Comparison of ENCODE assay signal across 31 cellular contexts in genomic region chr12:111149299-111149698, GRCh38.
A peak's percentile ranks its signal among the peaks of the same experiment; 100 is the strongest.
DNase-seq lines count a peak whose midpoint lies in the region; ATAC-seq, FAIRE-seq and TF ChIP-seq lines count a peak whose summit lies in the region.
"Had no signal": no experiment of that assay in that cellular context is flagged by ENCODE, and none has a peak within 500 bp of the region (broad histone marks: within the 10 kb centered on the region; RNA-seq: fewer than 3 reads in every experiment).

No MANE protein-coding gene starts in this region.

- CTCF ChIA-PET in H1 (lab: Charles Lee; ENCODE audit: partially characterized antibody), result interaction anchor here (0.6 to 1.6 kb wide), 4 partner anchors 15 to 212 kb away, joined by 3 to 5 read pairs (median 4); no protein-coding TSS in a partner anchor

- H2AFZ ChIP-seq in GM23338 (no peak overlapping the region), OCI-LY3 (ENCODE audit: low read depth, low read length) (no peak overlapping the region), H1 (ENCODE audit: low read length) (no peak overlapping the region), H9 (ENCODE audit: low read length) (no peak overlapping the region)
- H2AFZ ChIP-seq: hepatocyte had no signal

- H3K9me3 ChIP-seq in OCI-LY3 (ENCODE audit: insufficient read depth, low read length) (no peaks in the 10 kb centered on the region), H1 (ENCODE audit: insufficient read depth in 2 of 2, low read depth in 1 of 2, low read length in 1 of 2) (no peaks in the 10 kb centered on the region), stomach (peaks cover 0 to 4% (median 0%) of the 10 kb centered on the region in 4 donors), H9 (ENCODE audit: control insufficient read depth, low read depth, low read length) (no peaks in the 10 kb centered on the region)
- H3K9me3 ChIP-seq: esophagus muscularis mucosa, HAP-1, right lobe of liver, SJSA1, uterus had no signal

- H3K18ac ChIP-seq in H1 (ENCODE audit: extremely low read depth, low read length), result no peak overlapping the region
- H3K18ac ChIP-seq in H9 (ENCODE audit: insufficient read length, low read depth, low read length), result no peak overlapping the region

- no peak for FAIRE-seq in H1 (lab: Jason Lieb, UNC)
- FAIRE-seq: frontal cortex, GM19239 had no signal

- no peak overlapping the region for H3K14ac ChIP-seq in H1 (ENCODE audit: insufficient read length)
- H3K14ac ChIP-seq in H9 (ENCODE audit: insufficient read depth, low read length), result no peak overlapping the region

- H2AK5ac ChIP-seq in H1 (ENCODE audit: low read depth, low read length) (no peak overlapping the region), H9 (ENCODE audit: insufficient read length, low read length) (no peak overlapping the region)

- 0 out of 2 replicates have a peak, but pooled peaks cover 3% of the 10 kb centered on the region for H3K79me2 ChIP-seq in GM23338 (replicated peaks; ENCODE audit: insufficient read depth)
- no peaks in the 10 kb centered on the region for H3K79me2 ChIP-seq in OCI-LY3 (ENCODE audit: low read length)
- no peaks in the 10 kb centered on the region for H3K79me2 ChIP-seq in H1 (ENCODE audit: control insufficient read depth in 1 of 2, insufficient read depth in 2 of 2, low read length in 2 of 2)
- no peaks in the 10 kb centered on the region for H3K79me2 ChIP-seq in H9 (ENCODE audit: insufficient read depth, low read length)
- H3K79me2 ChIP-seq: hepatocyte had no signal

- ATAC-seq in GM23338, result no peak; the same call in 2 of the 3 replicates
- ATAC-seq: activated CD8-positive, alpha-beta T cell treated with anti-CD3 and anti-CD28 coated beads for 36 hours; left colon; right lobe of liver; stimulated activated memory B cell treated with anti-CD40 and anti-IgM and Interleukin-4, amounts not matched to agents 10 μg/mL and 1 μg/mL and 100 μg/mL, for 72 hours had no signal

- H3T11ph ChIP-seq in H9 (ENCODE audit: low read length), result no peak overlapping the region

- POLR2A ChIA-PET in H1 (lab: Charles Lee; ENCODE audit: partially characterized antibody), result no interaction called here

- H2BK15ac ChIP-seq in H1 (ENCODE audit: low read length) (no peak overlapping the region), H9 (ENCODE audit: low read depth, low read length) (no peak overlapping the region)

- no peak for DNase-seq in CD14-positive monocyte (ENCODE audit: low spot score)
- DNase-seq in GM23338 (ENCODE audit: low spot score), result no peak
- DNase-seq in H1 (ENCODE audit: low read depth in 1 of 2, low spot score in 2 of 2), result no peak
- DNase-seq in type B pancreatic cell (ENCODE audit: extremely low spot score, unreplicated experiment), result no peak
- no peak for DNase-seq in stomach
- no peak for DNase-seq in NCI-H774 (lab: John Stamatoyannopoulos, UW)
- DNase-seq in H9, result no peak
- DNase-seq: activated CD8-positive, alpha-beta T cell treated with anti-CD3 and anti-CD28 coated beads for 36 hours; aorta; CD4-positive, CD25-positive, alpha-beta regulatory T cell; EL; endodermal cell; left colon; MV-4-11; NCI-H1694; NCI-H510A; right lobe of liver; RPMI8226; stimulated activated CD4-positive, alpha-beta T cell treated with anti-CD3 and anti-CD28 coated beads, Interleukin-4, amount 100 ng/mL, for 4 hours; uterus had no signal

- H3K9ac ChIP-seq in OCI-LY3 (ENCODE audit: low read length) (no peak overlapping the region), H1 (replicated peaks in 1 of 4; ENCODE audit: extremely low read depth in 1 of 4, low read depth in 3 of 4, low read length in 3 of 4) (no peak overlapping the region), H9 (ENCODE audit: extremely low read depth, insufficient read length, low read length) (no peak overlapping the region)
- H3K9ac ChIP-seq: KMS-11 had no signal

- H3K36me3 Mint-ChIP-seq in CD14-positive monocyte (no peaks in the 10 kb centered on the region), GM23338 (ENCODE audit: low read depth) (no peaks in the 10 kb centered on the region), type B pancreatic cell (peaks cover 5% of the 10 kb centered on the region), H9 (ENCODE audit: insufficient read depth in 1 of 3, low read depth in 3 of 3) (no peaks in the 10 kb centered on the region; a peak in 2 of 7 replicates)

- H3K27me3 ChIP-seq in GM23338 (ENCODE audit: insufficient read depth) (no peaks in the 10 kb centered on the region), OCI-LY3 (ENCODE audit: low read depth, low read length) (peaks cover 25% of the 10 kb centered on the region), H1 (replicated peaks in 1 of 4; ENCODE audit: control insufficient read depth in 3 of 4, extremely low read depth in 1 of 4, insufficient read depth in 3 of 4, low read length in 3 of 4) (no peaks in the 10 kb centered on the region), stomach (peaks cover 0 to 22% (median 3%) of the 10 kb centered on the region in 3 donors), H9 (ENCODE audit: insufficient read depth, low read length) (no peaks in the 10 kb centered on the region)
- H3K27me3 ChIP-seq: hepatocyte, right lobe of liver, uterus had no signal

- H3F3A ChIP-seq in GM23338 (replicated peaks; ENCODE audit: low read depth), result no peaks in the 10 kb centered on the region

- H3K4me1 Mint-ChIP-seq in CD14-positive monocyte, result peaks cover 22% of the 10 kb centered on the region
- peaks cover 24% of the 10 kb centered on the region for H3K4me1 Mint-ChIP-seq in GM23338
- peaks cover 23% of the 10 kb centered on the region for H3K4me1 Mint-ChIP-seq in type B pancreatic cell (ENCODE audit: unreplicated experiment)
- peaks cover 19 to 31% of the 10 kb centered on the region in 2 experiments for H3K4me1 Mint-ChIP-seq in H9
- H3K4me1 Mint-ChIP-seq: stimulated activated memory B cell treated with anti-CD40 and anti-IgM and Interleukin-4, amounts not matched to agents 10 μg/mL and 1 μg/mL and 100 μg/mL, for 72 hours had no signal

- peak; percentile 40 for TF ChIP-seq CTCF in CD14-positive monocyte (IDR thresholded peaks at IDR 0.05)
- peak; percentile 34 to 46 for TF ChIP-seq CTCF in GM23338 (conservative IDR thresholded peaks at IDR 0.05; ENCODE audit: low read depth in 2 of 2)
- TF ChIP-seq CTCF in OCI-LY3 (IDR thresholded peaks at IDR 0.05; ENCODE audit: low read depth, low read length), result peak; percentile 22; the same call in 1 of the 2 replicates
- peak; percentile 20 to 46 (median 40); a peak in 3 of 4 replicates for TF ChIP-seq CTCF in H1 (IDR thresholded peaks at IDR 0.05; ENCODE audit: control extremely low read depth in 1 of 3, insufficient read depth in 1 of 3, low read depth in 1 of 3, low read length in 3 of 3)
- TF ChIP-seq CTCF in type B pancreatic cell (conservative IDR thresholded peaks at IDR 0.05), result no peak
- TF ChIP-seq CTCF in stomach (IDR thresholded peaks at IDR 0.05), result no peak
- no peak; the same call in 2 of the 3 replicates for TF ChIP-seq CTCF in H9 (conservative IDR thresholded peaks at IDR 0.05)

- H4K5ac ChIP-seq in H1 (ENCODE audit: insufficient read length, low read depth, low read length) (no peak overlapping the region), H9 (ENCODE audit: insufficient read length, low read depth, low read length) (no peak overlapping the region)

- no peak overlapping the region for H4K91ac ChIP-seq in H1 (replicated peaks; ENCODE audit: insufficient read length, low read length)
- no peak overlapping the region for H4K91ac ChIP-seq in H9 (ENCODE audit: insufficient read length, low read depth, low read length)

- H4K8ac ChIP-seq in H1 (ENCODE audit: extremely low read depth, insufficient read depth, low read length) (no peak overlapping the region), H9 (replicated peaks; ENCODE audit: insufficient read length, low read depth, low read length) (no peak overlapping the region)

- H2BK20ac ChIP-seq in H1 (ENCODE audit: low read length) (no peak overlapping the region), H9 (ENCODE audit: low read depth, low read length, poor library complexity, severe bottlenecking) (no peak overlapping the region)

- H3K27me3 Mint-ChIP-seq in CD14-positive monocyte (ENCODE audit: low read depth in 3 of 3) (peaks cover under 1 to 2% (median 1%) of the 10 kb centered on the region in 3 donors), GM23338 (ENCODE audit: insufficient read depth, low read depth, poor library complexity) (peaks cover 5% of the 10 kb centered on the region), type B pancreatic cell (peaks cover 44% of the 10 kb centered on the region), H9 (ENCODE audit: low read depth) (peaks cover 4% of the 10 kb centered on the region)
- H3K27me3 Mint-ChIP-seq: activated CD8-positive, alpha-beta T cell treated with anti-CD3 and anti-CD28 coated beads for 36 hours; activated naive CD8-positive, alpha-beta T cell had no signal

- H3K9me3 Mint-ChIP-seq in CD14-positive monocyte (peaks cover 0 to 2% (median 0%) of the 10 kb centered on the region in 7 donors), GM23338 (no peaks in the 10 kb centered on the region), type B pancreatic cell (peaks cover 4% of the 10 kb centered on the region), H9 (no peaks in the 10 kb centered on the region; a peak in 1 of 5 replicates)
- H3K9me3 Mint-ChIP-seq: activated CD8-positive, alpha-beta T cell treated with anti-CD3 and anti-CD28 coated beads for 36 hours; T-helper 1 cell treated with Interleukin-12 subunit alpha and Interleukin-12 subunit beta and Interleukin-4 antibody, amounts not matched to agents 30 μg/mL and 1 μg/mL, for 36 hours had no signal

- H3K27ac Mint-ChIP-seq in CD14-positive monocyte (no peak overlapping the region), GM23338 (no peak overlapping the region), type B pancreatic cell (no peak overlapping the region), H9 (no peak overlapping the region)
- H3K27ac Mint-ChIP-seq: activated CD8-positive, alpha-beta T cell treated with anti-CD3 and anti-CD28 coated beads for 36 hours; activated naive CD8-positive, alpha-beta T cell; CD4-positive, CD25-positive, alpha-beta regulatory T cell; endodermal cell; stimulated activated memory B cell treated with anti-CD40 and anti-IgM and Interleukin-4, amounts not matched to agents 10 μg/mL and 1 μg/mL and 100 μg/mL, for 72 hours; T-helper 1 cell treated with Interleukin-12 subunit alpha and Interleukin-12 subunit beta and Interleukin-4 antibody, amounts not matched to agents 30 μg/mL and 1 μg/mL, for 36 hours had no signal

- H2BK120ac ChIP-seq in H1 (replicated peaks; ENCODE audit: low read depth, low read length), result no peak overlapping the region
- no peak overlapping the region for H2BK120ac ChIP-seq in H9 (ENCODE audit: low read depth, low read length, poor library complexity, severe bottlenecking)

- H4K20me1 ChIP-seq in GM23338 (replicated peaks; ENCODE audit: insufficient read depth), result no peaks in the 10 kb centered on the region; the same call in 1 of the 2 replicates
- H4K20me1 ChIP-seq in OCI-LY3 (ENCODE audit: insufficient read depth, low read length), result no peaks in the 10 kb centered on the region
- no peaks in the 10 kb centered on the region for H4K20me1 ChIP-seq in H1 (replicated peaks in 1 of 2; ENCODE audit: control insufficient read depth in 1 of 2, insufficient read depth in 2 of 2, low read length in 2 of 2)
- H4K20me1 ChIP-seq in H9 (ENCODE audit: control insufficient read depth, insufficient read depth, insufficient read length), result no peaks in the 10 kb centered on the region

- TF ChIP-seq RAD21 in H1 (IDR thresholded peaks at IDR 0.05 in 1 of 2, conservative IDR thresholded peaks at IDR 0.05 in 1 of 2; ENCODE audit: low read depth in 2 of 2, low read length in 2 of 2), result peak; percentile 50 to 68

- H2BK5ac ChIP-seq in H1 (ENCODE audit: low read depth, low read length) (no peak overlapping the region), H9 (ENCODE audit: insufficient read length, low read length) (no peak overlapping the region)

- H3K4me3 ChIP-seq in GM23338 (no peak overlapping the region), OCI-LY3 (ENCODE audit: low read length) (no peak overlapping the region), H1 (ENCODE audit: extremely low read depth in 1 of 4, insufficient read depth in 2 of 4, low read depth in 3 of 4, low read length in 4 of 4) (no peak overlapping the region), stomach (no peak overlapping the region)
- H3K4me3 ChIP-seq: esophagus muscularis mucosa, HAP-1, hepatocyte, right lobe of liver, SJSA1, uterus had no signal

- TF ChIP-seq EP300 in H1 (IDR thresholded peaks at IDR 0.05; ENCODE audit: borderline replicate concordance in 1 of 2, low read depth in 2 of 2, low read length in 2 of 2) (no peak), stomach (IDR thresholded peaks at IDR 0.05) (no peak)

- H3K4me2 ChIP-seq in GM23338 (no peak overlapping the region), OCI-LY3 (ENCODE audit: low read length) (no peak overlapping the region), H1 (ENCODE audit: insufficient read depth in 1 of 2, low read depth in 2 of 2, low read length in 2 of 2) (no peak overlapping the region), H9 (ENCODE audit: insufficient read depth, insufficient read length, low read length) (no peak overlapping the region)
- H3K4me2 ChIP-seq: hepatocyte, KMS-11 had no signal

- H3K9me2 ChIP-seq in GM23338 (ENCODE audit: insufficient read depth), result no peaks in the 10 kb centered on the region

- H3K23me2 ChIP-seq in H1 (ENCODE audit: low read depth, low read length), result no peaks in the 10 kb centered on the region
- no peaks in the 10 kb centered on the region for H3K23me2 ChIP-seq in H9 (ENCODE audit: insufficient read length, low read depth, low read length, poor library complexity, severe bottlenecking)

- H3K56ac ChIP-seq in H1 (replicated peaks; ENCODE audit: insufficient read length, low read depth, low read length) (no peak overlapping the region), H9 (ENCODE audit: insufficient read length, low read depth, low read length) (no peak overlapping the region)

- H3K27ac ChIP-seq in GM23338 (ENCODE audit: low read depth) (no peak overlapping the region), OCI-LY3 (ENCODE audit: low read length) (no peak overlapping the region), H1 (ENCODE audit: low read depth, low read length) (no peak overlapping the region), stomach (no peak overlapping the region), H9 (ENCODE audit: insufficient read length, low read depth, low read length) (no peak overlapping the region)
- H3K27ac ChIP-seq: esophagus muscularis mucosa, hepatocyte, KMS-11, right lobe of liver, SJSA1, uterus had no signal

- WGBS in H1 (ENCODE audit: extremely low coverage in 1 of 2, insufficient coverage in 1 of 2, insufficient read length in 1 of 2, insufficient replicate concordance in 2 of 2, low coverage in 1 of 2, low lambda C conversion rate in 2 of 2, missing lambda C conversion rate in 1 of 2), 2 experiments, result 80% methylated on average over 4 of the region's 4 CpGs; no CpG with 5 or more reads in 1 of the 2 experiments
- 64 to 81% (median 73%) methylated on average over 4 of the region's 4 CpGs for WGBS in stomach, 5 donors
- WGBS in H9 (ENCODE audit: extremely low coverage, insufficient read length, low lambda C conversion rate), result no CpG with 5 or more reads among the region's 4 CpGs

- no peak for TF ChIP-seq POLR2A in H1 (IDR thresholded peaks at IDR 0.05; ENCODE audit: control extremely low read depth in 1 of 2, low read depth in 2 of 2, low read length in 2 of 2)
- no peak for TF ChIP-seq POLR2A in stomach (IDR thresholded peaks at IDR 0.05)

- H3K4me1 ChIP-seq in GM23338 (ENCODE audit: insufficient read depth), result peaks cover 12% of the 10 kb centered on the region; the same call in 1 of the 2 replicates
- H3K4me1 ChIP-seq in OCI-LY3 (ENCODE audit: low read length), result no peaks in the 10 kb centered on the region
- H3K4me1 ChIP-seq in H1 (replicated peaks in 1 of 4; ENCODE audit: control insufficient read depth in 3 of 4, insufficient read depth in 4 of 4, low read length in 3 of 4), result peaks cover 2 to 11% (median 5%) of the 10 kb centered on the region in 4 experiments
- H3K4me1 ChIP-seq in stomach, result peaks cover 0 to 12% (median 6%) of the 10 kb centered on the region in 4 donors
- H3K4me1 ChIP-seq in H9 (ENCODE audit: insufficient read depth, low read length), result no peaks in the 10 kb centered on the region; the same call in 1 of the 2 replicates
- H3K4me1 ChIP-seq: HAP-1, right lobe of liver, SJSA1, uterus had no signal

- no peak overlapping the region for H2BK12ac ChIP-seq in H1 (ENCODE audit: low read depth, low read length)
- no peak overlapping the region for H2BK12ac ChIP-seq in H9 (ENCODE audit: insufficient read length, low read depth, low read length)

- intact Hi-C loops in CD14-positive monocyte (cut with micrococcal nuclease), result no loop called here
- intact Hi-C loops in stomach (cut with DNase I; ENCODE audit: low total_unique reads), result no loop called here

- H3K36me3 ChIP-seq in GM23338 (ENCODE audit: insufficient read depth) (no peaks in the 10 kb centered on the region), OCI-LY3 (replicated peaks; ENCODE audit: low read depth, low read length) (no peaks in the 10 kb centered on the region), H1 (ENCODE audit: control insufficient read depth in 2 of 4, insufficient read depth in 4 of 4, low read length in 3 of 4) (no peaks in the 10 kb centered on the region), stomach (no peaks in the 10 kb centered on the region)
- H3K36me3 ChIP-seq: esophagus muscularis mucosa, HAP-1, right lobe of liver, SJSA1, uterus had no signal

- H3K79me1 ChIP-seq in H1 (ENCODE audit: low read depth, low read length) (no peaks in the 10 kb centered on the region), H9 (ENCODE audit: insufficient read depth, low read depth, low read length, poor library complexity, severe bottlenecking) (no peaks in the 10 kb centered on the region)

- H3K23ac ChIP-seq in H1 (ENCODE audit: insufficient read length), result no peak overlapping the region
- no peak overlapping the region for H3K23ac ChIP-seq in H9 (ENCODE audit: insufficient read length, low read depth, low read length)

- H3K4me3 Mint-ChIP-seq in CD14-positive monocyte, result no peak overlapping the region
- H3K4me3 Mint-ChIP-seq in GM23338, result no peak overlapping the region
- H3K4me3 Mint-ChIP-seq in type B pancreatic cell, result no peak overlapping the region
- no peak overlapping the region for H3K4me3 Mint-ChIP-seq in H9
- H3K4me3 Mint-ChIP-seq: activated CD8-positive, alpha-beta T cell treated with anti-CD3 and anti-CD28 coated beads for 36 hours; activated naive CD8-positive, alpha-beta T cell; CD4-positive, CD25-positive, alpha-beta regulatory T cell; endodermal cell; stimulated activated memory B cell treated with anti-CD40 and anti-IgM and Interleukin-4, amounts not matched to agents 10 μg/mL and 1 μg/mL and 100 μg/mL, for 72 hours; T-helper 1 cell treated with Interleukin-12 subunit alpha and Interleukin-12 subunit beta and Interleukin-4 antibody, amounts not matched to agents 30 μg/mL and 1 μg/mL, for 36 hours had no signal

- H3K4ac ChIP-seq in H1 (replicated peaks; ENCODE audit: insufficient read length, low read depth, low read length) (no peak overlapping the region), H9 (ENCODE audit: low read depth, low read length) (no peak overlapping the region)

Comparison
In these comparisons a context has a peak if more than half of its experiments do, and no peak if none do; other contexts are left out.
1. CTCF ChIP-seq: peak in CD14-positive monocyte (single experiment), GM23338 (2 of 2), OCI-LY3 (single experiment) and H1 (3 of 3); none in type B pancreatic cell (single experiment), stomach (0 of 7) and H9 (single experiment).